Comparison of ENCODE assay signal across 25 cellular contexts in the genomic region with DNA sequence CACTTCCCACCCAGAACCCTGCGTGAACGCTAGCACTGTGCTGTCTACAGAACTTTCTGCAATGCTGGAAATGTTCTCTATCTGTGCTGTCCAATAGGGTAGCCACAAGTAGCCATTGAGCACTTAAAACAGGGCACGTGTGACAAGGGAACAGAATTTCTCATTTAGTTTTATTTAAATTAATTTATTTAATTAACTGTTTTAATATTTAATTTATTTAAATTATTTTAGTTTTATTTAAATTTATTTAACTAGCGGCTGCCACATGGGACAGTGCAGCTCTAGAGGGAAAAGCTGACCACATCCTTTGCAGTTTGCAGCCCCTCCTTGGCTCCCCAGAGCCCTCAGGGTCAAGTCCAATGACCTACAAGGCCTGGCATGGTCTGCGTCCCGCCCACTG.
"Had no signal": no experiment of that assay in that cellular context is flagged by ENCODE, and none has a peak within 500 bp of the region (broad histone marks: within the 10 kb centered on the region; RNA-seq: fewer than 3 reads in every experiment).

No MANE protein-coding gene starts in this region.

- H3K4me3 Mint-ChIP-seq: naive thymus-derived CD8-positive, alpha-beta T cell; nephron; stimulated activated effector memory CD8-positive, alpha-beta T cell treated with anti-CD3 and anti-CD28 coated beads, Interleukin-12 subunit alpha, Interleukin-12 subunit beta, amount 100 ng/mL, for 72 hours; stimulated activated naive CD8-positive, alpha-beta T cell treated with anti-CD3 and anti-CD28 coated beads, Interleukin-15, Interleukin-2, amounts not matched to agents 100 ng/mL and 50 ng/mL, for 24 hours had no signal

- DNase-seq: hippocampal formation; kidney glomerular epithelial cell; left cardiac atrium; lower lobe of right lung; mammary epithelial cell; mesenchymal stem cell; naive thymus-derived CD8-positive, alpha-beta T cell; pancreas; retina; sigmoid colon; small intestine; spleen; stimulated activated CD4-positive, alpha-beta T cell treated with anti-CD3 and anti-CD28 coated beads, Interleukin-4, amount 100 ng/mL, for 24 hours; stimulated activated naive CD4-positive, alpha-beta T cell; tibial artery; trophoblast cell; upper lobe of right lung had no signal

- H3K27ac Mint-ChIP-seq: nephron; stimulated activated effector memory CD8-positive, alpha-beta T cell treated with anti-CD3 and anti-CD28 coated beads, Interleukin-12 subunit alpha, Interleukin-12 subunit beta, amount 100 ng/mL, for 72 hours; stimulated activated naive CD8-positive, alpha-beta T cell treated with anti-CD3 and anti-CD28 coated beads, Interleukin-15, Interleukin-2, amounts not matched to agents 100 ng/mL and 50 ng/mL, for 24 hours had no signal

- H3K36me3 Mint-ChIP-seq: naive thymus-derived CD8-positive, alpha-beta T cell; stimulated activated effector memory CD8-positive, alpha-beta T cell treated with anti-CD3 and anti-CD28 coated beads, Interleukin-12 subunit alpha, Interleukin-12 subunit beta, amount 100 ng/mL, for 72 hours had no signal

- H3K4me1 Mint-ChIP-seq: stimulated activated effector memory CD8-positive, alpha-beta T cell treated with anti-CD3 and anti-CD28 coated beads, Interleukin-12 subunit alpha, Interleukin-12 subunit beta, amount 100 ng/mL, for 72 hours had no signal

- H3K27ac ChIP-seq: lower lobe of right lung, pancreas, prostate gland, sigmoid colon, spleen, suprapubic skin, thoracic aorta, tibial artery, upper lobe of right lung had no signal

- H3K9me3 Mint-ChIP-seq: naive thymus-derived CD8-positive, alpha-beta T cell; nephron; stimulated activated effector memory CD8-positive, alpha-beta T cell treated with anti-CD3 and anti-CD28 coated beads, Interleukin-12 subunit alpha, Interleukin-12 subunit beta, amount 100 ng/mL, for 72 hours; stimulated activated naive CD8-positive, alpha-beta T cell treated with anti-CD3 and anti-CD28 coated beads, Interleukin-15, Interleukin-2, amounts not matched to agents 100 ng/mL and 50 ng/mL, for 24 hours had no signal

- ATAC-seq: left cardiac atrium; left lobe of liver; lower lobe of right lung; naive thymus-derived CD8-positive, alpha-beta T cell; pancreas; right cardiac atrium; stimulated activated effector memory CD8-positive, alpha-beta T cell treated with anti-CD3 and anti-CD28 coated beads, Interleukin-12 subunit alpha, Interleukin-12 subunit beta, amount 100 ng/mL, for 72 hours; upper lobe of right lung had no signal
